ENCODE assay signal across 1 cellular context in genomic region chr6:28269492-28269891, GRCh38.
TF ChIP-seq lines count a peak whose summit lies in the region.

No MANE protein-coding gene starts in this region.

TF ChIP-seq in PFSK-1, 5 proteins besides CTCF, POLR2A, EP300 and RAD21 (continued from another document):
- TF ChIP-seq, protein P1, sequence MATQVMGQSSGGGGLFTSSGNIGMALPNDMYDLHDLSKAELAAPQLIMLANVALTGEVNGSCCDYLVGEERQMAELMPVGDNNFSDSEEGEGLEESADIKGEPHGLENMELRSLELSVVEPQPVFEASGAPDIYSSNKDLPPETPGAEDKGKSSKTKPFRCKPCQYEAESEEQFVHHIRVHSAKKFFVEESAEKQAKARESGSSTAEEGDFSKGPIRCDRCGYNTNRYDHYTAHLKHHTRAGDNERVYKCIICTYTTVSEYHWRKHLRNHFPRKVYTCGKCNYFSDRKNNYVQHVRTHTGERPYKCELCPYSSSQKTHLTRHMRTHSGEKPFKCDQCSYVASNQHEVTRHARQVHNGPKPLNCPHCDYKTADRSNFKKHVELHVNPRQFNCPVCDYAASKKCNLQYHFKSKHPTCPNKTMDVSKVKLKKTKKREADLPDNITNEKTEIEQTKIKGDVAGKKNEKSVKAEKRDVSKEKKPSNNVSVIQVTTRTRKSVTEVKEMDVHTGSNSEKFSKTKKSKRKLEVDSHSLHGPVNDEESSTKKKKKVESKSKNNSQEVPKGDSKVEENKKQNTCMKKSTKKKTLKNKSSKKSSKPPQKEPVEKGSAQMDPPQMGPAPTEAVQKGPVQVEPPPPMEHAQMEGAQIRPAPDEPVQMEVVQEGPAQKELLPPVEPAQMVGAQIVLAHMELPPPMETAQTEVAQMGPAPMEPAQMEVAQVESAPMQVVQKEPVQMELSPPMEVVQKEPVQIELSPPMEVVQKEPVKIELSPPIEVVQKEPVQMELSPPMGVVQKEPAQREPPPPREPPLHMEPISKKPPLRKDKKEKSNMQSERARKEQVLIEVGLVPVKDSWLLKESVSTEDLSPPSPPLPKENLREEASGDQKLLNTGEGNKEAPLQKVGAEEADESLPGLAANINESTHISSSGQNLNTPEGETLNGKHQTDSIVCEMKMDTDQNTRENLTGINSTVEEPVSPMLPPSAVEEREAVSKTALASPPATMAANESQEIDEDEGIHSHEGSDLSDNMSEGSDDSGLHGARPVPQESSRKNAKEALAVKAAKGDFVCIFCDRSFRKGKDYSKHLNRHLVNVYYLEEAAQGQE (IDR thresholded peaks at IDR 0.05; ENCODE audit: insufficient read depth in 1 of 2, low read depth in 2 of 2, low read length in 2 of 2) = no peak
- TF ChIP-seq POLR2AphosphoS5 (IDR thresholded peaks at IDR 0.05; ENCODE audit: low read depth, low read length) (no peak), SIN3A (IDR thresholded peaks at IDR 0.05; ENCODE audit: borderline replicate concordance, insufficient read depth, low read length) (no peak)
